Comparison of ENCODE assay signal across 8 cellular contexts in genomic region chr15:98647026-98647773, GRCh38. TPM values are rescaled to one million over a fixed set of nuclear protein-coding genes. Genes with fewer than 3 reads are reported as not detected.
DNase-seq lines count a peak whose midpoint lies in the region; ATAC-seq and TF ChIP-seq lines count a peak whose summit lies in the region.

No MANE protein-coding gene starts in this region.

- H3K27me3 ChIP-seq in BE2C (peaks cover 50% of the 10 kb centered on the region), Peyer's patch (no peaks in the 10 kb centered on the region), neural cell (ENCODE audit: insufficient read depth, low read depth, low read length) (no peaks in the 10 kb centered on the region), thymus (ENCODE audit: control insufficient read depth, insufficient read depth) (peaks cover 36% of the 10 kb centered on the region)

- H3K9me3 ChIP-seq in BE2C (no peaks in the 10 kb centered on the region; the same call in 1 of the 2 replicates), Peyer's patch (no peaks in the 10 kb centered on the region), neural cell (ENCODE audit: low read length) (no peaks in the 10 kb centered on the region), thymus (ENCODE audit: control insufficient read depth) (no peaks in the 10 kb centered on the region)

- H3K36me3 ChIP-seq in BE2C (peaks cover 10% of the 10 kb centered on the region), Peyer's patch (no peaks in the 10 kb centered on the region), neural cell (ENCODE audit: insufficient read depth, low read length) (no peaks in the 10 kb centered on the region), thymus (ENCODE audit: control insufficient read depth, insufficient read depth) (no peaks in the 10 kb centered on the region)

- H3K4me3 ChIP-seq in BE2C (ENCODE audit: low read depth, low read length) (peak overlapping the region; percentile 82), Peyer's patch (peak overlapping the region; percentile 63 to 87 (median 71)), fibroblast of the aortic adventitia (ENCODE audit: low read depth, low read length) (peak overlapping the region; percentile 77), neural cell (ENCODE audit: low read length) (peak overlapping the region; percentile 90), thymus (ENCODE audit: low read length) (peak overlapping the region; percentile 69)

- H3K4me1 ChIP-seq in BE2C, result no peaks in the 10 kb centered on the region
- peaks cover 0 to 13% (median 5%) of the 10 kb centered on the region in 4 donors for H3K4me1 ChIP-seq in Peyer's patch
- peaks cover 19% of the 10 kb centered on the region for H3K4me1 ChIP-seq in thymus (ENCODE audit: control insufficient read depth, insufficient read depth, low read length)

- H3F3A ChIP-seq in neural cell (ENCODE audit: insufficient read depth, low read length, poor library complexity, severe bottlenecking), result peaks cover 2% of the 10 kb centered on the region

- WGBS in thymus, result under 1% methylated on average over 76 of the region's 77 CpGs

- DNase-seq in BE2C (peak; percentile 81), GM19238 (ENCODE audit: insufficient read length, low spot score) (peak; percentile 56), Peyer's patch (peak; percentile 40 to 81 (median 75)), fibroblast of the aortic adventitia (ENCODE audit: low read depth) (peak; percentile 56)
- DNase-seq in activated T-helper 9 cell treated with anti-CD3 and anti-CD28 coated beads, Interleukin-2, amount 50 U/mL, for 16 hours (ENCODE audit: low read depth), result peak; percentile 42

- peak; percentile 37 for ATAC-seq in HG03457 (IDR thresholded peaks at IDR 0.05; ENCODE audit: unreplicated experiment)

- H2AFZ ChIP-seq in neural cell (ENCODE audit: low read depth, low read length), result peak overlapping the region; percentile 76

- TF ChIP-seq CTCF in BE2C (IDR thresholded peaks at IDR 0.05; ENCODE audit: low read depth, low read length), result no peak; the same call in 1 of the 2 replicates
- peak; percentile 3 to 82 (median 64) for TF ChIP-seq CTCF in Peyer's patch (IDR thresholded peaks at IDR 0.05)
- TF ChIP-seq CTCF in fibroblast of the aortic adventitia (IDR thresholded peaks at IDR 0.05; ENCODE audit: insufficient read depth, low read length), result peak; percentile 25
- peak; percentile 82 for TF ChIP-seq CTCF in neural cell (IDR thresholded peaks at IDR 0.05; ENCODE audit: poor library complexity, severe bottlenecking)

- H4K20me1 ChIP-seq in neural cell (ENCODE audit: insufficient read depth), result peaks cover 26% of the 10 kb centered on the region

- peaks cover 29% of the 10 kb centered on the region for H3K79me2 ChIP-seq in neural cell (replicated peaks; ENCODE audit: insufficient read depth, low read length)

- peak overlapping the region; percentile 86 for H3K9ac ChIP-seq in neural cell (ENCODE audit: low read length)

- no peak for TF ChIP-seq RAD21 in neural cell (conservative IDR thresholded peaks at IDR 0.05)

- TF ChIP-seq EP300 in neural cell (conservative IDR thresholded peaks at IDR 0.05; ENCODE audit: poor library complexity, severe bottlenecking), result peak; percentile 42

- peak overlapping the region; percentile 97 for H3K4me2 ChIP-seq in neural cell (ENCODE audit: low read length)

- H3K27ac ChIP-seq in Peyer's patch (peak overlapping the region; percentile 83 to 92 (median 88)), neural cell (ENCODE audit: low read length) (peak overlapping the region; percentile 80), thymus (ENCODE audit: low read depth) (peak overlapping the region; percentile 65)

- TF ChIP-seq POLR2A in Peyer's patch (IDR thresholded peaks at IDR 0.05), result no peak

- no peaks in the 10 kb centered on the region for H3K9me2 ChIP-seq in neural cell (ENCODE audit: insufficient read depth, low read length)

TF ChIP-seq in neural cell, 6 proteins besides CTCF, POLR2A, EP300 and RAD21:
- TF ChIP-seq MXI1 (conservative IDR thresholded peaks at IDR 0.05; ENCODE audit: poor library complexity, severe bottlenecking) (peak; percentile 97), REST (IDR thresholded peaks at IDR 0.05; ENCODE audit: borderline replicate concordance) (no peak), POLR2AphosphoS5 (IDR thresholded peaks at IDR 0.05) (peak; percentile 14), EZH2 (IDR thresholded peaks at IDR 0.05; ENCODE audit: borderline replicate concordance, insufficient read depth, low read length, poor library complexity, severe bottlenecking) (no peak), SMC3 (conservative IDR thresholded peaks at IDR 0.05; ENCODE audit: poor library complexity) (peak; percentile 75), TAF1 (IDR thresholded peaks at IDR 0.05; ENCODE audit: low read depth) (peak; percentile 22)

RNA-seq across cellular contexts. Expression of gene IGF1R, which starts 1.1 kb away (rescaled TPM):
- polyA plus RNA-seq in BE2C (2012; ENCODE audit: insufficient read depth, insufficient read length, low read depth), result 42.3 TPM
- total RNA-seq in Peyer's patch, result 100 to 1,000 TPM in 2 of 4 donors, 10 to 100 TPM in 2; 29.6 to 176 (median 88.1) TPM
- 13.2 and 45.6 TPM in 2 replicates for total RNA-seq in fibroblast of the aortic adventitia (ENCODE audit: low replicate concordance)
- polyA plus RNA-seq in neural cell, result 10.9 and 12.3 TPM in 2 replicates
- 61.8 and 74.4 TPM in 2 replicates for polyA minus RNA-seq in neural cell
- 10.0 TPM for polyA plus RNA-seq in thymus

Comparison
In these comparisons a context has a peak if more than half of its experiments do, and no peak if none do; other contexts are left out.
1. Peak in every context shown above with its lines: DNase-seq, ATAC-seq, H3K4me3 ChIP-seq and H3K27ac ChIP-seq.